ENCODE assay signal across 1 cellular context in genomic region chr2:214809751-214810564, GRCh38.
TF ChIP-seq lines count a peak whose summit lies in the region.

No MANE protein-coding gene starts in this region.

TF ChIP-seq in K562, 482 proteins besides CTCF, POLR2A, EP300 and RAD21 (continued from another document):
- TF ChIP-seq ILF3 (IDR thresholded peaks at IDR 0.05; ENCODE audit: borderline replicate concordance) (no peak), ZNF24 (IDR thresholded peaks at IDR 0.05) (no peak), NCOA4 (IDR thresholded peaks at IDR 0.05; ENCODE audit: partially characterized antibody) (no peak), CREB1 (IDR thresholded peaks at IDR 0.05) (0 out of 2 replicates have a peak, but pooled peaks have one; percentile 10), CREB1 (CRISPR knock-in tag; IDR thresholded peaks at IDR 0.05) (no peak), U2AF2 (optimal IDR thresholded peaks at IDR 0.05; ENCODE audit: low read depth, low read length) (no peak), RB1 (IDR thresholded peaks at IDR 0.05; ENCODE audit: low read depth) (peak; percentile 27; the same call in 1 of the 2 replicates), HDAC3 (IDR thresholded peaks at IDR 0.05; ENCODE audit: borderline replicate concordance, partially characterized antibody) (no peak)
